20 cellular contexts compared by ENCODE assay signal in genomic region chr10:125043824-125044658, GRCh38.
DNase-seq lines count a peak whose midpoint lies in the region; ATAC-seq, FAIRE-seq and TF ChIP-seq lines count a peak whose summit lies in the region.
"Had no signal": no experiment of that assay in that cellular context is flagged by ENCODE, and none has a peak within 500 bp of the region (broad histone marks: within the 10 kb centered on the region; RNA-seq: fewer than 3 reads in every experiment).

No MANE protein-coding gene starts in this region.

- H3K4me3 ChIP-seq in Caco-2 (ENCODE audit: low read depth, low read length) (no peak overlapping the region), adrenal gland (no peak overlapping the region), kidney (ENCODE audit: low read length in 2 of 2) (no peak overlapping the region), stomach (no peak overlapping the region), lower leg skin (ENCODE audit: low read depth, poor library complexity, severe bottlenecking) (no peak overlapping the region)

- H3K27me3 Mint-ChIP-seq in Caco-2 (ENCODE audit: insufficient read depth, unreplicated experiment), result no peaks in the 10 kb centered on the region
- H3K27me3 Mint-ChIP-seq in effector memory CD8-positive, alpha-beta T cell, result peaks cover 0 to 11% of the 10 kb centered on the region in 2 donors

- peaks cover 15% of the 10 kb centered on the region for H3K4me1 Mint-ChIP-seq in Caco-2 (ENCODE audit: low read depth, unreplicated experiment)
- peaks cover 4% of the 10 kb centered on the region in 2 donors for H3K4me1 Mint-ChIP-seq in effector memory CD8-positive, alpha-beta T cell (ENCODE audit: low read depth in 2 of 2)
- H3K4me1 Mint-ChIP-seq: B cell had no signal

- H3K36me3 ChIP-seq in Caco-2 (ENCODE audit: control insufficient read depth, insufficient read depth, low read length) (no peaks in the 10 kb centered on the region; the same call in 1 of the 2 replicates), adrenal gland (replicated peaks in 1 of 2) (no peaks in the 10 kb centered on the region), kidney (ENCODE audit: control insufficient read depth in 1 of 2, insufficient read depth in 2 of 2, low read length in 2 of 2) (no peaks in the 10 kb centered on the region), stomach (no peaks in the 10 kb centered on the region)

- 64 to 77% (median 71%) methylated on average over 12 to 17 of the region's 17 CpGs for WGBS in adrenal gland, 4 donors
- 76 to 87% (median 86%) methylated on average over 15 to 17 of the region's 17 CpGs for WGBS in stomach, 5 donors
- 66 to 75% methylated on average over 17 of the region's 17 CpGs for WGBS in lower leg skin, 2 donors

- H3K9me3 ChIP-seq in Caco-2 (no peaks in the 10 kb centered on the region), adrenal gland (replicated peaks in 1 of 3) (no peaks in the 10 kb centered on the region), kidney (ENCODE audit: control insufficient read depth in 1 of 2, low read length in 2 of 2) (no peaks in the 10 kb centered on the region), stomach (no peaks in the 10 kb centered on the region)

- POLR2A ChIA-PET in Caco-2 (lab: Charles Lee), result no interaction called here

- peak overlapping the region in 3 of 5 donors; percentile 8 to 63 (median 21) for H3K27ac ChIP-seq in adrenal gland
- no peak overlapping the region for H3K27ac ChIP-seq in kidney (ENCODE audit: low read depth in 2 of 2, low read length in 2 of 2)
- peak overlapping the region in 4 of 5 donors; percentile 73 to 81 (median 78) for H3K27ac ChIP-seq in stomach

- no peak for FAIRE-seq in kidney (lab: Jason Lieb, UNC)
- no peak for FAIRE-seq in RCC 7860 (lab: Jason Lieb, UNC)
- FAIRE-seq: HTR-8/SVneo, islet of Langerhans had no signal

- no peak for ATAC-seq in effector memory CD8-positive, alpha-beta T cell (replicated peaks)
- ATAC-seq: activated T-cell treated with anti-CD3 and anti-CD28 coated beads, Interleukin-2, amount 50 U/mL, for 4 hours had no signal

- H3K27ac Mint-ChIP-seq in Caco-2 (ENCODE audit: unreplicated experiment), result peak overlapping the region; percentile 96
- no peak overlapping the region for H3K27ac Mint-ChIP-seq in effector memory CD8-positive, alpha-beta T cell
- H3K27ac Mint-ChIP-seq: activated naive CD8-positive, alpha-beta T cell treated with anti-CD3 and anti-CD28 coated beads for 36 hours; B cell had no signal

- H3K4me1 ChIP-seq in Caco-2, result peaks cover 38% of the 10 kb centered on the region
- H3K4me1 ChIP-seq in adrenal gland (replicated peaks in 1 of 2), result peaks cover 21 to 50% of the 10 kb centered on the region in 2 donors
- peaks cover 8 to 24% of the 10 kb centered on the region in 2 donors for H3K4me1 ChIP-seq in kidney (ENCODE audit: control insufficient read depth in 1 of 2, insufficient read depth in 1 of 2, low read depth in 1 of 2, low read length in 2 of 2)
- H3K4me1 ChIP-seq in stomach, result peaks cover 39 to 93% (median 62%) of the 10 kb centered on the region in 4 donors

- peaks cover 36% of the 10 kb centered on the region for H3K36me3 Mint-ChIP-seq in Caco-2 (ENCODE audit: insufficient read depth, unreplicated experiment)
- H3K36me3 Mint-ChIP-seq in effector memory CD8-positive, alpha-beta T cell (ENCODE audit: insufficient read depth), result peaks cover 2% of the 10 kb centered on the region
- H3K36me3 Mint-ChIP-seq: activated naive CD8-positive, alpha-beta T cell treated with anti-CD3 and anti-CD28 coated beads for 36 hours had no signal

- intact Hi-C loops in Caco-2 (cut with micrococcal nuclease; ENCODE audit: unreplicated experiment) (no loop called here), adrenal gland (cut with DNase I) (no loop called here), kidney (cut with DNase I) (no loop called here), stomach (cut with DNase I; ENCODE audit: low total_unique reads) (no loop called here), lower leg skin (cut with DNase I; ENCODE audit: low total_unique reads) (no loop called here)

- TF ChIP-seq POLR2A in adrenal gland (IDR thresholded peaks at IDR 0.05) (no peak), stomach (IDR thresholded peaks at IDR 0.05) (no peak), lower leg skin (IDR thresholded peaks at IDR 0.05) (no peak)

- CTCF ChIA-PET in Caco-2 (lab: Charles Lee), result no interaction called here

- no peak for TF ChIP-seq EP300 in stomach (IDR thresholded peaks at IDR 0.05)

- DNase-seq in Caco-2 (no peak), adrenal gland (no peak), kidney (peak; percentile 37), stomach (no peak), lower leg skin (ENCODE audit: low spot score in 2 of 2) (no peak), RPMI8226 (no peak), RCC 7860 (ENCODE audit: low spot score) (no peak)
- DNase-seq in effector memory CD8-positive, alpha-beta T cell, result no peak
- DNase-seq: activated naive CD8-positive, alpha-beta T cell treated with anti-CD3 and anti-CD28 coated beads for 36 hours; activated T-cell treated with anti-CD3 and anti-CD28 coated beads, Interleukin-2, amount 50 U/mL, for 4 hours; central memory CD4-positive, alpha-beta T cell; DMS79; glutamatergic neuron; mesendoderm; NCI-H187 treated with DMSO at 0.1 percent for 48 hours; NCI-H524; stimulated activated naive CD4-positive, alpha-beta T cell had no signal

- no TSS peak for BruUV-seq in Caco-2 (replicated peaks; lab: Mats Ljungman, UMichigan)

- H3K9ac ChIP-seq in kidney (ENCODE audit: low read length in 2 of 2), result no peak overlapping the region

- TF ChIP-seq CTCF in Caco-2 (IDR thresholded peaks at IDR 0.05; ENCODE audit: insufficient read depth in 1 of 2, low read depth in 1 of 2, low read length in 1 of 2, severe bottlenecking in 1 of 2, unreplicated experiment in 1 of 2) (no peak), adrenal gland (IDR thresholded peaks at IDR 0.05) (no peak), kidney (IDR thresholded peaks at IDR 0.05; ENCODE audit: borderline replicate concordance, extremely low read depth, insufficient read depth) (no peak), stomach (IDR thresholded peaks at IDR 0.05) (no peak), lower leg skin (IDR thresholded peaks at IDR 0.05) (no peak)

- no peak overlapping the region for H3K4me3 Mint-ChIP-seq in Caco-2 (ENCODE audit: unreplicated experiment)
- no peak overlapping the region for H3K4me3 Mint-ChIP-seq in effector memory CD8-positive, alpha-beta T cell
- H3K4me3 Mint-ChIP-seq: activated naive CD8-positive, alpha-beta T cell treated with anti-CD3 and anti-CD28 coated beads for 36 hours; activated T-cell treated with anti-CD3 and anti-CD28 coated beads, Interleukin-2, amount 50 U/mL, for 4 hours; B cell had no signal

- no peaks in the 10 kb centered on the region for H3K9me3 Mint-ChIP-seq in Caco-2 (ENCODE audit: unreplicated experiment)
- H3K9me3 Mint-ChIP-seq in effector memory CD8-positive, alpha-beta T cell, result no peaks in the 10 kb centered on the region
- H3K9me3 Mint-ChIP-seq: activated naive CD8-positive, alpha-beta T cell treated with anti-CD3 and anti-CD28 coated beads for 36 hours; activated T-cell treated with anti-CD3 and anti-CD28 coated beads, Interleukin-2, amount 50 U/mL, for 4 hours had no signal

- H3K27me3 ChIP-seq in Caco-2 (replicated peaks; ENCODE audit: control insufficient read depth, insufficient read depth, low read length) (no peaks in the 10 kb centered on the region), adrenal gland (no peaks in the 10 kb centered on the region), stomach (no peaks in the 10 kb centered on the region)

Comparison
In these comparisons a context has a peak if more than half of its experiments do, and no peak if none do; other contexts are left out.
1. H3K27ac ChIP-seq: peak in adrenal gland (3 of 5) and stomach (4 of 5); none in kidney (0 of 2).